Comparison of ENCODE assay signal across 1 cellular context in the genomic region with DNA sequence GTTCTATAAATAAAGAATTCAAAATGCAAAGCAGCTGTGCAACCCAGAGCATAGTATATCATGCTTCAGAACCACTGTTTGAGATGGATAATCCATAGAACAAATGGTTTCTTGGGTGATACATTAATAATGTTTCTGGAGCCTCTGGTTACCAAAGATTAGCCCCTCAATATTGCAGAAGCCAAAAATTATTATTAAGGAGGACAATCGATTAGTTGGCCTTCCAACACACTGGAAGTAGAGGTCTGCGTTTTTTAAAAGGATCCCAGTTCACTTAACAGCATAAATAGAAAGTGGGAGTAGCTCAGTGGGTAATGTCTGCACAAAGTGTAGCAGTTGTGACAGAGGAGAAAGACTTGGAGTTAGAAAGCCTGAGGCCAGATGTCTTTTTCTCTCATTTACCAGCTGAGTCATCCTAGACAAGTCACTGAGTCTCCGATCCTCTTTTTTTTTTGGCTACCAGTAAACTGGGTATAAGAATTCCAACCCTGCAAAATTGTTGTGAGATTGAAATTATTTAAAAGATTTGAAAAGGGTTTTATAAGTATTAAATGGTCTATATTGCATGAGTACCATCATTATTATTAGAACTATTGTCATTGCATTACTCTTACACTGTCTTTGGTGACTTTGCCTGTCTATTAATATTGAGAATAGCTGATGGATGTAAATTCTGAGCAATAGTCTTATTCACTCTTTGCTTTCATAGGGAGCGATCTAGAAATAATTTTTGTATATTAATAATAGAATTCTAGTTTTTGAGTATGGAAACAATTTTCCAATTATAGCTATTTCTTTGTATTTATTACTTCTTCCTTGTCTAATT.
TF ChIP-seq lines count a peak whose summit lies in the region.

No MANE protein-coding gene starts in this region.

TF ChIP-seq in WTC11, 78 proteins besides CTCF, POLR2A, EP300 and RAD21 (continued from another document):
- TF ChIP-seq, protein P1, sequence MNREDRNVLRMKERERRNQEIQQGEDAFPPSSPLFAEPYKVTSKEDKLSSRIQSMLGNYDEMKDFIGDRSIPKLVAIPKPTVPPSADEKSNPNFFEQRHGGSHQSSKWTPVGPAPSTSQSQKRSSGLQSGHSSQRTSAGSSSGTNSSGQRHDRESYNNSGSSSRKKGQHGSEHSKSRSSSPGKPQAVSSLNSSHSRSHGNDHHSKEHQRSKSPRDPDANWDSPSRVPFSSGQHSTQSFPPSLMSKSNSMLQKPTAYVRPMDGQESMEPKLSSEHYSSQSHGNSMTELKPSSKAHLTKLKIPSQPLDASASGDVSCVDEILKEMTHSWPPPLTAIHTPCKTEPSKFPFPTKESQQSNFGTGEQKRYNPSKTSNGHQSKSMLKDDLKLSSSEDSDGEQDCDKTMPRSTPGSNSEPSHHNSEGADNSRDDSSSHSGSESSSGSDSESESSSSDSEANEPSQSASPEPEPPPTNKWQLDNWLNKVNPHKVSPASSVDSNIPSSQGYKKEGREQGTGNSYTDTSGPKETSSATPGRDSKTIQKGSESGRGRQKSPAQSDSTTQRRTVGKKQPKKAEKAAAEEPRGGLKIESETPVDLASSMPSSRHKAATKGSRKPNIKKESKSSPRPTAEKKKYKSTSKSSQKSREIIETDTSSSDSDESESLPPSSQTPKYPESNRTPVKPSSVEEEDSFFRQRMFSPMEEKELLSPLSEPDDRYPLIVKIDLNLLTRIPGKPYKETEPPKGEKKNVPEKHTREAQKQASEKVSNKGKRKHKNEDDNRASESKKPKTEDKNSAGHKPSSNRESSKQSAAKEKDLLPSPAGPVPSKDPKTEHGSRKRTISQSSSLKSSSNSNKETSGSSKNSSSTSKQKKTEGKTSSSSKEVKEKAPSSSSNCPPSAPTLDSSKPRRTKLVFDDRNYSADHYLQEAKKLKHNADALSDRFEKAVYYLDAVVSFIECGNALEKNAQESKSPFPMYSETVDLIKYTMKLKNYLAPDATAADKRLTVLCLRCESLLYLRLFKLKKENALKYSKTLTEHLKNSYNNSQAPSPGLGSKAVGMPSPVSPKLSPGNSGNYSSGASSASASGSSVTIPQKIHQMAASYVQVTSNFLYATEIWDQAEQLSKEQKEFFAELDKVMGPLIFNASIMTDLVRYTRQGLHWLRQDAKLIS (CRISPR knock-in tag; IDR thresholded peaks at IDR 0.05; ENCODE audit: borderline replicate concordance), result no peak
- TF ChIP-seq TCF7 (CRISPR knock-in tag; IDR thresholded peaks at IDR 0.05; ENCODE audit: low read depth), result no peak
- no peak for TF ChIP-seq ZNF396 (CRISPR knock-in tag; IDR thresholded peaks at IDR 0.05; ENCODE audit: borderline replicate concordance)
- TF ChIP-seq, protein P2, sequence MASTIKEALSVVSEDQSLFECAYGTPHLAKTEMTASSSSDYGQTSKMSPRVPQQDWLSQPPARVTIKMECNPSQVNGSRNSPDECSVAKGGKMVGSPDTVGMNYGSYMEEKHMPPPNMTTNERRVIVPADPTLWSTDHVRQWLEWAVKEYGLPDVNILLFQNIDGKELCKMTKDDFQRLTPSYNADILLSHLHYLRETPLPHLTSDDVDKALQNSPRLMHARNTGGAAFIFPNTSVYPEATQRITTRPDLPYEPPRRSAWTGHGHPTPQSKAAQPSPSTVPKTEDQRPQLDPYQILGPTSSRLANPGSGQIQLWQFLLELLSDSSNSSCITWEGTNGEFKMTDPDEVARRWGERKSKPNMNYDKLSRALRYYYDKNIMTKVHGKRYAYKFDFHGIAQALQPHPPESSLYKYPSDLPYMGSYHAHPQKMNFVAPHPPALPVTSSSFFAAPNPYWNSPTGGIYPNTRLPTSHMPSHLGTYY (CRISPR knock-in tag; IDR thresholded peaks at IDR 0.05), result no peak
- no peak for TF ChIP-seq CREM (CRISPR knock-in tag; IDR thresholded peaks at IDR 0.05)
- no peak for TF ChIP-seq JUN (CRISPR knock-in tag; IDR thresholded peaks at IDR 0.05)
- no peak for TF ChIP-seq IRF2 (CRISPR knock-in tag; IDR thresholded peaks at IDR 0.05; ENCODE audit: borderline replicate concordance, low read depth)
- TF ChIP-seq JAZF1 (CRISPR knock-in tag; IDR thresholded peaks at IDR 0.05), result no peak
- TF ChIP-seq, protein P3, sequence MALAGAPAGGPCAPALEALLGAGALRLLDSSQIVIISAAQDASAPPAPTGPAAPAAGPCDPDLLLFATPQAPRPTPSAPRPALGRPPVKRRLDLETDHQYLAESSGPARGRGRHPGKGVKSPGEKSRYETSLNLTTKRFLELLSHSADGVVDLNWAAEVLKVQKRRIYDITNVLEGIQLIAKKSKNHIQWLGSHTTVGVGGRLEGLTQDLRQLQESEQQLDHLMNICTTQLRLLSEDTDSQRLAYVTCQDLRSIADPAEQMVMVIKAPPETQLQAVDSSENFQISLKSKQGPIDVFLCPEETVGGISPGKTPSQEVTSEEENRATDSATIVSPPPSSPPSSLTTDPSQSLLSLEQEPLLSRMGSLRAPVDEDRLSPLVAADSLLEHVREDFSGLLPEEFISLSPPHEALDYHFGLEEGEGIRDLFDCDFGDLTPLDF (CRISPR knock-in tag; IDR thresholded peaks at IDR 0.05), result no peak
